In the genomic region with DNA sequence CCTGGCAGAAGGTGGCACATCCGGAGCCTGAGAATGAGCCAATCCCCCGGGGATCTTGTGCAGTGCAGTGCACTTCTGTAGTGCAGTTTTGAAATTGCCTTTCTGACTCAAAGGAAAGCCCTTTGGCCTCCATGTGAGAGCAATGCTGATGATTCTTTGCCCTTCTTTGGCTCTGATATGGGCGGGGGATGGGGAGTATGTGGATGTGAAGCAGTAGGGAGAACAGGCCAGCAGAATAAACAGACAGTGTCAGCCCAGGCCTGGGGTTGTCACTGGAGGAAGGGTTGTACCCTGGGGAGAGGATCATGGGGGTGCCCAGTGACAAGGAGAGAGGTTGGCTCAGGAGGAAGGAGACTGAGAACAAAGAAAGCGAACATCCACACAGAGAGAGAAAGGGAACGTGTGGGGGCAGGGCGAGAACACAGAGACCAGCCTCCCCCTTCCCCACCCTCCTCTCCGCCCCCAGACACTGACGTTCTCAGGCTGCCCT, we compare ENCODE assay signal across 12 cellular contexts.
A peak's percentile ranks its signal among the peaks of the same experiment; 100 is the strongest.
DNase-seq lines count a peak whose midpoint lies in the region; ATAC-seq and TF ChIP-seq lines count a peak whose summit lies in the region.
"Had no signal": no experiment of that assay in that cellular context is flagged by ENCODE, and none has a peak within 500 bp of the region (broad histone marks: within the 10 kb centered on the region; RNA-seq: fewer than 3 reads in every experiment).

No MANE protein-coding gene starts in this region.

- ATAC-seq in left cardiac atrium (peak; percentile 72 to 81), RWPE2 (ENCODE audit: low read depth) (peak; percentile 38; the same call in 2 of the 3 replicates), HG03469 (IDR thresholded peaks at IDR 0.05; ENCODE audit: unreplicated experiment) (no peak)

- peak overlapping the region; percentile 87 for H3K27ac Mint-ChIP-seq in type B pancreatic cell

- no peak for DNase-seq in left cardiac atrium
- no peak for DNase-seq in right atrium auricular region (ENCODE audit: low spot score)
- no peak for DNase-seq in RWPE2 (ENCODE audit: low spot score)
- peak; percentile 82 for DNase-seq in islet precursor cell
- DNase-seq in type B pancreatic cell (ENCODE audit: extremely low spot score, unreplicated experiment): no peak
- no peak for DNase-seq in GM19238 (ENCODE audit: insufficient read length, low spot score)
- no peak for DNase-seq in activated CD4-positive, CD25-positive, alpha-beta regulatory T cell (lab: John Stamatoyannopoulos, UW)
- DNase-seq: BE2C, esophagus squamous epithelium, naive B cell, NCI-H345 had no signal

- H3K4me3 ChIP-seq in right atrium auricular region (no peak overlapping the region), RWPE2 (ENCODE audit: severe bottlenecking) (no peak overlapping the region)
- H3K4me3 ChIP-seq: esophagus squamous epithelium had no signal

- H3K27ac ChIP-seq in right atrium auricular region (no peak overlapping the region), RWPE2 (ENCODE audit: poor library complexity, severe bottlenecking) (no peak overlapping the region)
- H3K27ac ChIP-seq: esophagus squamous epithelium had no signal

- H3K9me3 ChIP-seq in right atrium auricular region (no peaks in the 10 kb centered on the region), RWPE2 (ENCODE audit: severe bottlenecking) (no peaks in the 10 kb centered on the region)
- H3K9me3 ChIP-seq: BE2C, esophagus squamous epithelium had no signal

- H3K4me1 ChIP-seq in right atrium auricular region (no peaks in the 10 kb centered on the region), RWPE2 (ENCODE audit: insufficient read depth, poor library complexity, severe bottlenecking) (no peaks in the 10 kb centered on the region)
- H3K4me1 ChIP-seq: BE2C had no signal

- no peak overlapping the region for H3K4me3 Mint-ChIP-seq in type B pancreatic cell
- H3K4me3 Mint-ChIP-seq: naive B cell had no signal

- TF ChIP-seq CTCF in right atrium auricular region (IDR thresholded peaks at IDR 0.05): no peak
- TF ChIP-seq CTCF in RWPE2 (IDR thresholded peaks at IDR 0.05; ENCODE audit: poor library complexity, severe bottlenecking): no peak
- TF ChIP-seq CTCF in type B pancreatic cell (conservative IDR thresholded peaks at IDR 0.05): no peak

- no peaks in the 10 kb centered on the region for H3K36me3 Mint-ChIP-seq in type B pancreatic cell
- H3K36me3 Mint-ChIP-seq: naive B cell had no signal

- H3K27me3 ChIP-seq in right atrium auricular region (no peaks in the 10 kb centered on the region), RWPE2 (ENCODE audit: insufficient read depth, poor library complexity, severe bottlenecking) (no peaks in the 10 kb centered on the region)
- H3K27me3 ChIP-seq: BE2C, esophagus squamous epithelium had no signal

- peaks cover 16% of the 10 kb centered on the region for H3K4me1 Mint-ChIP-seq in type B pancreatic cell (ENCODE audit: unreplicated experiment)
- H3K4me1 Mint-ChIP-seq: naive B cell had no signal

- peaks cover 13% of the 10 kb centered on the region for H3K27me3 Mint-ChIP-seq in type B pancreatic cell

- H3K36me3 ChIP-seq in right atrium auricular region (no peaks in the 10 kb centered on the region), RWPE2 (ENCODE audit: low read depth) (no peaks in the 10 kb centered on the region)
- H3K36me3 ChIP-seq: BE2C, esophagus squamous epithelium had no signal

- peaks cover 4% of the 10 kb centered on the region for H3K9me3 Mint-ChIP-seq in type B pancreatic cell

- intact Hi-C loops in left cardiac atrium (cut with DNase I): no loop called here
